ENCODE assay signal across 28 cellular contexts in genomic region chr18:27609221-27609620, GRCh38.
"Had no signal": no experiment of that assay in that cellular context is flagged by ENCODE, and none has a peak within 500 bp of the region (broad histone marks: within the 10 kb centered on the region; RNA-seq: fewer than 3 reads in every experiment).

No MANE protein-coding gene starts in this region.

- H3K27me3 Mint-ChIP-seq: effector memory CD8-positive, alpha-beta T cell; memory B cell; naive B cell; stimulated activated naive B cell treated with anti-CD40 and anti-IgM and Interleukin-4, amounts not matched to agents 10 μg/mL and 1 μg/mL and 100 μg/mL, for 72 hours; stimulated activated naive CD8-positive, alpha-beta T cell treated with anti-CD3 and anti-CD28 coated beads, Interleukin-15, Interleukin-2, amounts not matched to agents 100 ng/mL and 50 ng/mL, for 24 hours had no signal

- H3K9me3 Mint-ChIP-seq: effector memory CD8-positive, alpha-beta T cell; memory B cell; naive B cell; nephron; stimulated activated naive B cell treated with anti-CD40 and anti-IgM and Interleukin-4, amounts not matched to agents 10 μg/mL and 1 μg/mL and 100 μg/mL, for 72 hours; stimulated activated naive CD8-positive, alpha-beta T cell treated with anti-CD3 and anti-CD28 coated beads, Interleukin-15, Interleukin-2, amounts not matched to agents 100 ng/mL and 50 ng/mL, for 24 hours had no signal

- H3K27me3 ChIP-seq: esophagus squamous epithelium, heart right ventricle, neural progenitor cell, sigmoid colon, spleen, tibial nerve, upper lobe of left lung had no signal

- H3K4me1 Mint-ChIP-seq: memory B cell; naive B cell; nephron; stimulated activated naive B cell treated with anti-CD40 and anti-IgM and Interleukin-4, amounts not matched to agents 10 μg/mL and 1 μg/mL and 100 μg/mL, for 72 hours had no signal

- H3K4me3 Mint-ChIP-seq: effector memory CD8-positive, alpha-beta T cell; memory B cell; naive B cell; nephron; neural progenitor cell; stimulated activated naive B cell treated with anti-CD40 and anti-IgM and Interleukin-4, amounts not matched to agents 10 μg/mL and 1 μg/mL and 100 μg/mL, for 72 hours; stimulated activated naive CD8-positive, alpha-beta T cell treated with anti-CD3 and anti-CD28 coated beads, Interleukin-15, Interleukin-2, amounts not matched to agents 100 ng/mL and 50 ng/mL, for 24 hours had no signal

- H3K36me3 ChIP-seq: esophagus squamous epithelium, heart right ventricle, neural progenitor cell, prostate gland, sigmoid colon, spleen, thoracic aorta, tibial nerve, upper lobe of left lung had no signal

- ATAC-seq: effector memory CD8-positive, alpha-beta T cell; heart right ventricle; left lobe of liver; right cardiac atrium; stimulated activated naive B cell treated with anti-CD40 and anti-IgM and Interleukin-4, amounts not matched to agents 10 μg/mL and 1 μg/mL and 100 μg/mL, for 72 hours had no signal

- H3K4me1 ChIP-seq: esophagus squamous epithelium, heart right ventricle, prostate gland, sigmoid colon, spleen, tibial nerve, upper lobe of left lung had no signal

- H3K36me3 Mint-ChIP-seq: memory B cell; naive B cell; stimulated activated naive B cell treated with anti-CD40 and anti-IgM and Interleukin-4, amounts not matched to agents 10 μg/mL and 1 μg/mL and 100 μg/mL, for 72 hours had no signal

- H3K4me3 ChIP-seq: esophagus squamous epithelium, heart right ventricle, lung, neural progenitor cell, prostate gland, sigmoid colon, skin epidermis, spleen, thoracic aorta, tibial nerve, upper lobe of left lung had no signal

- H3K9ac ChIP-seq: neural progenitor cell had no signal

- H3K9me3 ChIP-seq: esophagus squamous epithelium, heart right ventricle, prostate gland, sigmoid colon, spleen, thoracic aorta, tibial nerve, upper lobe of left lung had no signal

- H3K27ac ChIP-seq: esophagus squamous epithelium, heart right ventricle, neural progenitor cell, prostate gland, sigmoid colon, skin epidermis, spleen, thoracic aorta, tibial nerve, upper lobe of left lung had no signal

- DNase-seq: cortex of kidney; effector memory CD8-positive, alpha-beta T cell; esophagus squamous epithelium; foreskin melanocyte; glutamatergic neuron; heart right ventricle; hippocampal formation; naive B cell; nucleus accumbens; right cardiac atrium; sigmoid colon; spleen; stimulated activated CD4-positive, alpha-beta T cell treated with anti-CD3 and anti-CD28 coated beads, Interleukin-15, amount 100 ng/mL, for 24 hours; stimulated activated CD4-positive, alpha-beta T cell treated with anti-CD3 and anti-CD28 coated beads, Interleukin-2, amount 100 ng/mL, for 48 hours; stimulated activated naive B cell treated with anti-CD40 and anti-IgM and Interleukin-4, amounts not matched to agents 10 μg/mL and 1 μg/mL and 100 μg/mL, for 72 hours; upper lobe of left lung had no signal

- FAIRE-seq: endometrium, urothelium cell line had no signal

- H3K27ac Mint-ChIP-seq: effector memory CD8-positive, alpha-beta T cell; memory B cell; naive B cell; nephron; neural progenitor cell; stimulated activated naive B cell treated with anti-CD40 and anti-IgM and Interleukin-4, amounts not matched to agents 10 μg/mL and 1 μg/mL and 100 μg/mL, for 72 hours; stimulated activated naive CD8-positive, alpha-beta T cell treated with anti-CD3 and anti-CD28 coated beads, Interleukin-15, Interleukin-2, amounts not matched to agents 100 ng/mL and 50 ng/mL, for 24 hours had no signal

- H3K4me2 ChIP-seq: neural progenitor cell had no signal

- H2AFZ ChIP-seq: neural progenitor cell had no signal
